1 cellular context compared by ENCODE assay signal in genomic region chr1:108963052-108963686, GRCh38.
A peak's percentile ranks its signal among the peaks of the same experiment; 100 is the strongest.
TF ChIP-seq lines count a peak whose summit lies in the region.

A gene with protein sequence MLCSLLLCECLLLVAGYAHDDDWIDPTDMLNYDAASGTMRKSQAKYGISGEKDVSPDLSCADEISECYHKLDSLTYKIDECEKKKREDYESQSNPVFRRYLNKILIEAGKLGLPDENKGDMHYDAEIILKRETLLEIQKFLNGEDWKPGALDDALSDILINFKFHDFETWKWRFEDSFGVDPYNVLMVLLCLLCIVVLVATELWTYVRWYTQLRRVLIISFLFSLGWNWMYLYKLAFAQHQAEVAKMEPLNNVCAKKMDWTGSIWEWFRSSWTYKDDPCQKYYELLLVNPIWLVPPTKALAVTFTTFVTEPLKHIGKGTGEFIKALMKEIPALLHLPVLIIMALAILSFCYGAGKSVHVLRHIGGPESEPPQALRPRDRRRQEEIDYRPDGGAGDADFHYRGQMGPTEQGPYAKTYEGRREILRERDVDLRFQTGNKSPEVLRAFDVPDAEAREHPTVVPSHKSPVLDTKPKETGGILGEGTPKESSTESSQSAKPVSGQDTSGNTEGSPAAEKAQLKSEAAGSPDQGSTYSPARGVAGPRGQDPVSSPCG (minus strand): TSS chr1:108963484. CDS start chr1:108950437, 13,047 bp downstream.

TF ChIP-seq in HepG2, 621 proteins besides CTCF, POLR2A, EP300 and RAD21 (continued from another document and continues in another):
- TF ChIP-seq IRF9 (CRISPR knock-in tag; IDR thresholded peaks at IDR 0.05; ENCODE audit: borderline replicate concordance), result peak; percentile 68; the same call in 1 of the 2 replicates
- TF ChIP-seq ZNF382 (CRISPR knock-in tag; IDR thresholded peaks at IDR 0.05; ENCODE audit: borderline replicate concordance), result no peak
- TF ChIP-seq DR1 (CRISPR knock-in tag; IDR thresholded peaks at IDR 0.05), result peak; percentile 30; the same call in 1 of the 2 replicates
- TF ChIP-seq MLX (CRISPR knock-in tag; IDR thresholded peaks at IDR 0.05), result peak; percentile 47; the same call in 1 of the 2 replicates
- TF ChIP-seq ZNF567 (CRISPR knock-in tag; IDR thresholded peaks at IDR 0.05; ENCODE audit: borderline replicate concordance), result 0 out of 2 replicates have a peak, but pooled peaks have one; percentile 78
- peak; percentile 84 for TF ChIP-seq CREB1 (IDR thresholded peaks at IDR 0.05)
- peak; percentile 81 for TF ChIP-seq CREB1 (CRISPR knock-in tag; IDR thresholded peaks at IDR 0.05)
- 0 out of 2 replicates have a peak, but pooled peaks have one; percentile 12 for TF ChIP-seq ZNF629 (CRISPR knock-in tag; conservative IDR thresholded peaks at IDR 0.05)
- TF ChIP-seq ARNT2 (CRISPR knock-in tag; IDR thresholded peaks at IDR 0.05; ENCODE audit: low read depth), result peak; percentile 92
- TF ChIP-seq ZNF326 (CRISPR knock-in tag; IDR thresholded peaks at IDR 0.05; ENCODE audit: borderline replicate concordance), result no peak
- TF ChIP-seq ZMYM2 (CRISPR knock-in tag; IDR thresholded peaks at IDR 0.05), result no peak
- TF ChIP-seq GABPB1 (CRISPR knock-in tag; IDR thresholded peaks at IDR 0.05), result peak; percentile 81
- peak; percentile 52; the same call in 1 of the 2 replicates for TF ChIP-seq ZBED4 (CRISPR knock-in tag; IDR thresholded peaks at IDR 0.05; ENCODE audit: borderline replicate concordance)
- TF ChIP-seq ATF1 (CRISPR knock-in tag; IDR thresholded peaks at IDR 0.05), result peak; percentile 60
- TF ChIP-seq FOXK1 (CRISPR knock-in tag; IDR thresholded peaks at IDR 0.05; ENCODE audit: borderline replicate concordance, low read depth), result 0 out of 2 replicates have a peak, but pooled peaks have one; percentile 14
- peak; percentile 82 for TF ChIP-seq REPIN1 (CRISPR knock-in tag; IDR thresholded peaks at IDR 0.05; ENCODE audit: borderline replicate concordance, low read depth)
- TF ChIP-seq CREBL2 (CRISPR knock-in tag; IDR thresholded peaks at IDR 0.05; ENCODE audit: borderline replicate concordance), result peak; percentile 89; the same call in 1 of the 2 replicates
- TF ChIP-seq, protein P1, sequence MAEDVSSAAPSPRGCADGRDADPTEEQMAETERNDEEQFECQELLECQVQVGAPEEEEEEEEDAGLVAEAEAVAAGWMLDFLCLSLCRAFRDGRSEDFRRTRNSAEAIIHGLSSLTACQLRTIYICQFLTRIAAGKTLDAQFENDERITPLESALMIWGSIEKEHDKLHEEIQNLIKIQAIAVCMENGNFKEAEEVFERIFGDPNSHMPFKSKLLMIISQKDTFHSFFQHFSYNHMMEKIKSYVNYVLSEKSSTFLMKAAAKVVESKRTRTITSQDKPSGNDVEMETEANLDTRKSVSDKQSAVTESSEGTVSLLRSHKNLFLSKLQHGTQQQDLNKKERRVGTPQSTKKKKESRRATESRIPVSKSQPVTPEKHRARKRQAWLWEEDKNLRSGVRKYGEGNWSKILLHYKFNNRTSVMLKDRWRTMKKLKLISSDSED (CRISPR knock-in tag; IDR thresholded peaks at IDR 0.05), result no peak
- TF ChIP-seq ZNF598 (CRISPR knock-in tag; IDR thresholded peaks at IDR 0.05; ENCODE audit: borderline replicate concordance), result no peak
- TF ChIP-seq, protein P2, sequence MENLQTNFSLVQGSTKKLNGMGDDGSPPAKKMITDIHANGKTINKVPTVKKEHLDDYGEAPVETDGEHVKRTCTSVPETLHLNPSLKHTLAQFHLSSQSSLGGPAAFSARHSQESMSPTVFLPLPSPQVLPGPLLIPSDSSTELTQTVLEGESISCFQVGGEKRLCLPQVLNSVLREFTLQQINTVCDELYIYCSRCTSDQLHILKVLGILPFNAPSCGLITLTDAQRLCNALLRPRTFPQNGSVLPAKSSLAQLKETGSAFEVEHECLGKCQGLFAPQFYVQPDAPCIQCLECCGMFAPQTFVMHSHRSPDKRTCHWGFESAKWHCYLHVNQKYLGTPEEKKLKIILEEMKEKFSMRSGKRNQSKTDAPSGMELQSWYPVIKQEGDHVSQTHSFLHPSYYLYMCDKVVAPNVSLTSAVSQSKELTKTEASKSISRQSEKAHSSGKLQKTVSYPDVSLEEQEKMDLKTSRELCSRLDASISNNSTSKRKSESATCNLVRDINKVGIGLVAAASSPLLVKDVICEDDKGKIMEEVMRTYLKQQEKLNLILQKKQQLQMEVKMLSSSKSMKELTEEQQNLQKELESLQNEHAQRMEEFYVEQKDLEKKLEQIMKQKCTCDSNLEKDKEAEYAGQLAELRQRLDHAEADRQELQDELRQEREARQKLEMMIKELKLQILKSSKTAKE (CRISPR knock-in tag; IDR thresholded peaks at IDR 0.05; ENCODE audit: borderline replicate concordance), result 0 out of 2 replicates have a peak, but pooled peaks have one; percentile 23
- 0 out of 2 replicates have a peak, but pooled peaks have one; percentile 62 for TF ChIP-seq ZNF564 (CRISPR knock-in tag; IDR thresholded peaks at IDR 0.05)
- TF ChIP-seq KDM5A (IDR thresholded peaks at IDR 0.05; ENCODE audit: borderline replicate concordance, low read length), result no peak
- TF ChIP-seq, protein P3, sequence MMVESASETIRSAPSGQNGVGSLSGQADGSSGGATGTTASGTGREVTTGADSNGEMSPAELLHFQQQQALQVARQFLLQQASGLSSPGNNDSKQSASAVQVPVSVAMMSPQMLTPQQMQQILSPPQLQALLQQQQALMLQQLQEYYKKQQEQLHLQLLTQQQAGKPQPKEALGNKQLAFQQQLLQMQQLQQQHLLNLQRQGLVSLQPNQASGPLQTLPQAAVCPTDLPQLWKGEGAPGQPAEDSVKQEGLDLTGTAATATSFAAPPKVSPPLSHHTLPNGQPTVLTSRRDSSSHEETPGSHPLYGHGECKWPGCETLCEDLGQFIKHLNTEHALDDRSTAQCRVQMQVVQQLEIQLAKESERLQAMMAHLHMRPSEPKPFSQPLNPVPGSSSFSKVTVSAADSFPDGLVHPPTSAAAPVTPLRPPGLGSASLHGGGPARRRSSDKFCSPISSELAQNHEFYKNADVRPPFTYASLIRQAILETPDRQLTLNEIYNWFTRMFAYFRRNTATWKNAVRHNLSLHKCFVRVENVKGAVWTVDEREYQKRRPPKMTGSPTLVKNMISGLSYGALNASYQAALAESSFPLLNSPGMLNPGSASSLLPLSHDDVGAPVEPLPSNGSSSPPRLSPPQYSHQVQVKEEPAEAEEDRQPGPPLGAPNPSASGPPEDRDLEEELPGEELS (CRISPR knock-in tag; IDR thresholded peaks at IDR 0.05), result peak; percentile 31; the same call in 1 of the 2 replicates
- TF ChIP-seq MTA1 (CRISPR knock-in tag; IDR thresholded peaks at IDR 0.05; ENCODE audit: borderline replicate concordance), result peak; percentile 31; the same call in 1 of the 2 replicates
- TF ChIP-seq, protein P4, sequence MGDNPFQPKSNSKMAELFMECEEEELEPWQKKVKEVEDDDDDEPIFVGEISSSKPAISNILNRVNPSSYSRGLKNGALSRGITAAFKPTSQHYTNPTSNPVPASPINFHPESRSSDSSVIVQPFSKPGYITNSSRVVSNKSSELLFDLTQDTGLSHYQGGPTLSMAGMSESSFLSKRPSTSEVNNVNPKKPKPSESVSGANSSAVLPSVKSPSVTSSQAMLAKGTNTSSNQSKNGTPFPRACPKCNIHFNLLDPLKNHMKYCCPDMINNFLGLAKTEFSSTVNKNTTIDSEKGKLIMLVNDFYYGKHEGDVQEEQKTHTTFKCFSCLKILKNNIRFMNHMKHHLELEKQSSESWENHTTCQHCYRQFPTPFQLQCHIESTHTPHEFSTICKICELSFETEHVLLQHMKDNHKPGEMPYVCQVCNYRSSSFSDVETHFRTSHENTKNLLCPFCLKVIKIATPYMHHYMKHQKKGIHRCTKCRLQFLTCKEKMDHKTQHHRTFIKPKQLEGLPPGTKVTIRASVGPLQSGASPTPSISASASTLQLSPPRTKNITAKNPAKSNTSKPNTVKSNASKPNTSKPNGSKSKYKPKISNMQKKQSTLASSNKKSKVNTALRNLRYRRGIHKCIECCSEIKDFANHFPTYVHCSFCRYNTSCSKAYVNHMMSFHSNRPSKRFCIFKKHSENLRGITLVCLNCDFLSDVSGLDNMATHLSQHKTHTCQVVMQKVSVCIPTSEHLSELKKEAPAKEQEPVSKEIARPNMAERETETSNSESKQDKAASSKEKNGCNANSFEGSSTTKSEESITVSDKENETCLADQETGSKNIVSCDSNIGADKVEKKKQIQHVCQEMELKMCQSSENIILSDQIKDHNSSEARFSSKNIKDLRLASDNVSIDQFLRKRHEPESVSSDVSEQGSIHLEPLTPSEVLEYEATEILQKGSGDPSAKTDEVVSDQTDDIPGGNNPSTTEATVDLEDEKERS (CRISPR knock-in tag; IDR thresholded peaks at IDR 0.05), result peak; percentile 58; the same call in 1 of the 2 replicates
- TF ChIP-seq AFF4 (CRISPR knock-in tag; IDR thresholded peaks at IDR 0.05), result peak; percentile 47; the same call in 1 of the 2 replicates
- peak; percentile 58 for TF ChIP-seq AKAP8 (CRISPR knock-in tag; IDR thresholded peaks at IDR 0.05)
- peak; percentile 60; the same call in 1 of the 2 replicates for TF ChIP-seq NKX3-1 (CRISPR knock-in tag; IDR thresholded peaks at IDR 0.05)
- peak; percentile 74 for TF ChIP-seq MED1 (CRISPR knock-in tag; IDR thresholded peaks at IDR 0.05)
- TF ChIP-seq SPEN (CRISPR knock-in tag; IDR thresholded peaks at IDR 0.05; ENCODE audit: low read depth), result peak; percentile 66; the same call in 1 of the 2 replicates
- peak; percentile 94 for TF ChIP-seq KMT2A (CRISPR knock-in tag; IDR thresholded peaks at IDR 0.05)
- peak; percentile 62; the same call in 1 of the 2 replicates for TF ChIP-seq ZNF746 (CRISPR knock-in tag; IDR thresholded peaks at IDR 0.05)
- no peak for TF ChIP-seq LCORL (IDR thresholded peaks at IDR 0.05)
- peak; percentile 67; the same call in 1 of the 2 replicates for TF ChIP-seq LCORL (CRISPR knock-in tag; IDR thresholded peaks at IDR 0.05)
- TF ChIP-seq JUND (CRISPR knock-in tag; IDR thresholded peaks at IDR 0.05), result 0 out of 2 replicates have a peak, but pooled peaks have one; percentile 53
- no peak for TF ChIP-seq SYNCRIP (IDR thresholded peaks at IDR 0.05; ENCODE audit: insufficient read depth, low read depth, low read length)
- peak; percentile 64 for TF ChIP-seq ELF1 (CRISPR knock-in tag; IDR thresholded peaks at IDR 0.05)
- peak; percentile 80; the same call in 1 of the 2 replicates for TF ChIP-seq ZSCAN29 (CRISPR knock-in tag; conservative IDR thresholded peaks at IDR 0.05)
- TF ChIP-seq ZNF720 (CRISPR knock-in tag; IDR thresholded peaks at IDR 0.05), result no peak
- TF ChIP-seq NFKBIZ (CRISPR knock-in tag; IDR thresholded peaks at IDR 0.05), result 0 out of 2 replicates have a peak, but pooled peaks have one; percentile 43
